1 cellular context compared by ENCODE assay signal in genomic region chr3:66497982-66498671, GRCh38.
TF ChIP-seq lines count a peak whose summit lies in the region.

No MANE protein-coding gene starts in this region.

TF ChIP-seq in GM23338, 12 proteins besides CTCF, POLR2A, EP300 and RAD21:
- TF ChIP-seq ZNF462 (CRISPR knock-in tag; IDR thresholded peaks at IDR 0.05) = no peak
- no peak for TF ChIP-seq ZNF331 (CRISPR knock-in tag; IDR thresholded peaks at IDR 0.05; ENCODE audit: low read depth)
- no peak for TF ChIP-seq NANOG (IDR thresholded peaks at IDR 0.05; ENCODE audit: borderline replicate concordance)
- no peak for TF ChIP-seq EZH2 (IDR thresholded peaks at IDR 0.05; ENCODE audit: low read depth, unreplicated experiment)
- TF ChIP-seq STAT1 (IDR thresholded peaks at IDR 0.05; ENCODE audit: unreplicated experiment) = no peak
- no peak for TF ChIP-seq CREB1 (CRISPR knock-in tag; IDR thresholded peaks at IDR 0.05; ENCODE audit: low read depth)
- TF ChIP-seq REST (IDR thresholded peaks at IDR 0.05; ENCODE audit: unreplicated experiment) = no peak
- TF ChIP-seq JUNB (IDR thresholded peaks at IDR 0.05; ENCODE audit: unreplicated experiment) = no peak
- TF ChIP-seq POLR2AphosphoS5 (IDR thresholded peaks at IDR 0.05; ENCODE audit: low read depth) = no peak
- no peak for TF ChIP-seq ETS1 (IDR thresholded peaks at IDR 0.05)
- TF ChIP-seq EZH2phosphoT487 (IDR thresholded peaks at IDR 0.05; ENCODE audit: unreplicated experiment) = no peak
